Comparison of ENCODE assay signal across 8 cellular contexts in the genomic region with DNA sequence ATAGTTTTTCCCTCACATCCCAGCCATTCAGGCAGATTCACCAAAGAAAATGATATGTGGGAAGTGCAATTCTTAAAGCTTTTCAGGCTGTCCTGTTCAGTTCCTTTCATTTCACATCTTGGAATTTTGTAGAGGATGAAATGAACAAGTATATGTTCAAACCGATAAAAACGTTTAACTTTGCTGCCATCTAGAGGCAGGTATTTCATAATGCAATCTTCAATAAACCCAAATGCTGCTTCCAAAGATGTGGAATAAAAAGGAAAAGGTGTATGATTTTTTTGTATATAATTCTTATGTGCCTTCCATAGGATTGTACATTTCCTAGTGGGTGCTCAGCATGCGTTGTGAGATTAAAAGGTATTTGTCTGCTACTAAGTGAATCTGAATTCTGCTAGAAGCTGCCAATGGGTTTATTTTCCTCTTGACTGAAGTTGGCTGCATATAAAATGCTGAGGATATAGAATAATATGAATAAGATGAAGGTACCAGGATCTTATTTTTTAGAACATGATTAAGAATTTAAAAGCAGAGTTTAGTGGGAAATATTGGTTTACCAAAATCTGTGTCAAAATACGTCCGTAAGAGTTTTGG.
A peak's percentile ranks its signal among the peaks of the same experiment; 100 is the strongest.
DNase-seq lines count a peak whose midpoint lies in the region; ATAC-seq and TF ChIP-seq lines count a peak whose summit lies in the region.
"Had no signal": no experiment of that assay in that cellular context is flagged by ENCODE, and none has a peak within 500 bp of the region (broad histone marks: within the 10 kb centered on the region; RNA-seq: fewer than 3 reads in every experiment).

No MANE protein-coding gene starts in this region.

- DNase-seq in NCI-H187 treated with DMSO at 0.1 percent for 48 hours (lab: John Stamatoyannopoulos, UW) (peak; percentile 21), amniotic stem cell (lab: John Stamatoyannopoulos, UW) (peak; percentile 21), hepatocyte (ENCODE audit: low spot score) (peak; percentile 76), suprapubic skin (ENCODE audit: low spot score in 2 of 2) (no peak)
- DNase-seq in activated T-cell treated with anti-CD3 and anti-CD28 coated beads, Interleukin-2, amount 50 U/mL, for 72 hours, result no peak
- DNase-seq: activated B cell treated with CpG ODN at 0.5 μM for 24 hours had no signal

- TF ChIP-seq CTCF in GM12873 (IDR thresholded peaks at IDR 0.05; ENCODE audit: insufficient read depth, low read depth, low read length, missing control alignments) (peak; percentile 58), hepatocyte (IDR thresholded peaks at IDR 0.05; ENCODE audit: poor library complexity) (peak; percentile 79), suprapubic skin (IDR thresholded peaks at IDR 0.05) (peak; percentile 34 to 35)

- H3K27me3 Mint-ChIP-seq in activated T-cell treated with anti-CD3 and anti-CD28 coated beads, Interleukin-2, amount 50 U/mL, for 72 hours (ENCODE audit: low read depth), result no peaks in the 10 kb centered on the region
- H3K27me3 Mint-ChIP-seq: activated B cell treated with CpG ODN at 0.5 μM for 24 hours had no signal

- TF ChIP-seq POLR2A in suprapubic skin (IDR thresholded peaks at IDR 0.05), result no peak

- H3K36me3 Mint-ChIP-seq in activated T-cell treated with anti-CD3 and anti-CD28 coated beads, Interleukin-2, amount 50 U/mL, for 72 hours (ENCODE audit: insufficient read depth in 2 of 2), result no peaks in the 10 kb centered on the region

- H4K20me1 ChIP-seq in hepatocyte (ENCODE audit: insufficient read depth, poor library complexity, severe bottlenecking), result no peaks in the 10 kb centered on the region

- no peak overlapping the region for H3K4me2 ChIP-seq in hepatocyte

- no peaks in the 10 kb centered on the region for H3K4me1 ChIP-seq in hepatocyte (ENCODE audit: insufficient read depth)
- H3K4me1 ChIP-seq in suprapubic skin, result no peaks in the 10 kb centered on the region

- ATAC-seq in HG02938 (IDR thresholded peaks at IDR 0.05; ENCODE audit: unreplicated experiment), result no peak
- no peak for ATAC-seq in activated T-cell treated with anti-CD3 and anti-CD28 coated beads, Interleukin-2, amount 50 U/mL, for 72 hours (replicated peaks in 1 of 2)

- no peak overlapping the region for H3K4me3 Mint-ChIP-seq in activated T-cell treated with anti-CD3 and anti-CD28 coated beads, Interleukin-2, amount 50 U/mL, for 72 hours
- H3K4me3 Mint-ChIP-seq: activated B cell treated with CpG ODN at 0.5 μM for 24 hours had no signal

- H3K4me3 ChIP-seq in hepatocyte (no peak overlapping the region), suprapubic skin (no peak overlapping the region)

- H3K4me1 Mint-ChIP-seq in activated T-cell treated with anti-CD3 and anti-CD28 coated beads, Interleukin-2, amount 50 U/mL, for 72 hours (ENCODE audit: low read depth), result no peaks in the 10 kb centered on the region

- no peak overlapping the region for H3K27ac Mint-ChIP-seq in activated T-cell treated with anti-CD3 and anti-CD28 coated beads, Interleukin-2, amount 50 U/mL, for 72 hours
- H3K27ac Mint-ChIP-seq: activated B cell treated with CpG ODN at 0.5 μM for 24 hours had no signal

- no peaks in the 10 kb centered on the region for H3K9me3 Mint-ChIP-seq in activated T-cell treated with anti-CD3 and anti-CD28 coated beads, Interleukin-2, amount 50 U/mL, for 72 hours
- H3K9me3 Mint-ChIP-seq: activated B cell treated with CpG ODN at 0.5 μM for 24 hours had no signal

- H3K79me2 ChIP-seq in hepatocyte, result no peaks in the 10 kb centered on the region

- H3K9me2 ChIP-seq in hepatocyte (replicated peaks; ENCODE audit: insufficient read depth), result no peaks in the 10 kb centered on the region

- H3K27me3 ChIP-seq in hepatocyte, result no peaks in the 10 kb centered on the region
- no peaks in the 10 kb centered on the region for H3K27me3 ChIP-seq in suprapubic skin

- no peak overlapping the region for H3K27ac ChIP-seq in hepatocyte
- H3K27ac ChIP-seq in suprapubic skin, result no peak overlapping the region

- no peak for TF ChIP-seq EP300 in suprapubic skin (IDR thresholded peaks at IDR 0.05)

- H3K36me3 ChIP-seq in hepatocyte (replicated peaks; ENCODE audit: insufficient read depth, low read depth) (no peaks in the 10 kb centered on the region), suprapubic skin (no peaks in the 10 kb centered on the region)

- H2AFZ ChIP-seq in hepatocyte, result no peak overlapping the region

- H3K9me3 ChIP-seq in hepatocyte (ENCODE audit: low read depth), result no peaks in the 10 kb centered on the region
- no peaks in the 10 kb centered on the region for H3K9me3 ChIP-seq in suprapubic skin

- WGBS in hepatocyte (ENCODE audit: low lambda C conversion rate, missing lambda C conversion rate), result 43% methylated on average over 5 of the region's 5 CpGs
- WGBS in suprapubic skin, result 39% methylated on average over 5 of the region's 5 CpGs

Comparison
In these comparisons a context has a peak if more than half of its experiments do, and no peak if none do; other contexts are left out.
1. DNase-seq: peak in NCI-H187 treated with DMSO at 0.1 percent for 48 hours (single experiment), amniotic stem cell (single experiment) and hepatocyte (single experiment); none in suprapubic skin (0 of 2) and activated T-cell treated with anti-CD3 and anti-CD28 coated beads, Interleukin-2, amount 50 U/mL, for 72 hours (0 of 2).
2. Peak in every context shown above with its lines, with median percentiles within 50 percentile points of each other: CTCF ChIP-seq.